In the genomic region with DNA sequence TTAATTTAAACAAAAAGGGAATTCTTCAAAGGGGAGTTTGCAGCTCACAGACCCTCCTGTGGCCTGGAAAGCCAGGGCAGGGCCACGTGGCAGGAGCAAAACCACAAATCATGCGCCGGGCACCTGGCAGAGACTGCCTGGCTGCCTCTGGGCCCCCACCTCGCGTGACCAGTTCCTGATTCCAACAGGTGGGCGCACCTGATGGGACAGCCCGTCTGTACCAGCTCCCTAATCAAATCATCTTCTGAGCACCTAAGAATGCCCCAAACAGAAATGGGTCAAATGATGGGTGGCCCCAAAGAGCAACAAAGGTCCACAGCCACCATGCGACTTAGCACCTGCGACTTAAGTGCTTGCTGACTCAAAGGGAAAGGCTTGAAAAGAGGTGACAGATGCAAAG, we compare ENCODE assay signal across 23 cellular contexts.
"Had no signal": no experiment of that assay in that cellular context is flagged by ENCODE, and none has a peak within 500 bp of the region (broad histone marks: within the 10 kb centered on the region; RNA-seq: fewer than 3 reads in every experiment).

No MANE protein-coding gene starts in this region.

- H3K27ac ChIP-seq: brain microvascular endothelial cell, cardiac muscle cell, PC-9, RWPE1 had no signal

- DNase-seq: activated CD4-positive, alpha-beta memory T cell treated with anti-CD3 and anti-CD28 coated beads for 36 hours; activated CD4-positive, alpha-beta T cell treated with anti-CD3 and anti-CD28 coated beads for 36 hours; activated CD4-positive, alpha-beta T cell treated with anti-CD3 and anti-CD28 coated beads, Interleukin-2, amount 50 U/mL, for 1 hour; activated CD8-positive, alpha-beta memory T cell treated with anti-CD3 and anti-CD28 coated beads, Interleukin-2, amount 10 ng/mL, durations not matched to agents 7 days and 5 days; activated gamma-delta T cell treated with Interleukin-2 at 50 U/mL for 16 hours; activated naive CD4-positive, alpha-beta T cell treated with anti-CD3 and anti-CD28 coated beads, Interleukin-2, amount 10 ng/mL, durations not matched to agents 7 days and 5 days; activated naive CD8-positive, alpha-beta T cell treated with anti-CD3 and anti-CD28 coated beads, Interleukin-2, amount 50 U/mL, for 24 hours; activated T-cell treated with anti-CD3 and anti-CD28 coated beads, Interleukin-2, amount 50 U/mL, for 1 hour; activated T-cell treated with anti-CD3 and anti-CD28 coated beads, Interleukin-2, amount 50 U/mL, for 72 hours; aorta; brain microvascular endothelial cell; Kasumi-1; KG1; MG63; NCI-H1436 treated with DMSO at 0.1 percent for 48 hours; NCI-H2029; NCI-H524 treated with DMSO at 0.1 percent for 48 hours; PC-9 had no signal

- H3K9me3 ChIP-seq: MG63 had no signal

- H2AFZ ChIP-seq: PC-9 had no signal

- H3K36me3 ChIP-seq: brain microvascular endothelial cell had no signal

- H3K27me3 ChIP-seq: brain microvascular endothelial cell, cardiac muscle cell, MG63 had no signal

- H3K4me3 ChIP-seq: cardiac muscle cell, MG63, PC-9 had no signal

- H3K4me2 ChIP-seq: PC-9 had no signal

- ATAC-seq: activated CD4-positive, alpha-beta T cell treated with anti-CD3 and anti-CD28 coated beads for 36 hours; activated CD4-positive, CD25-positive, alpha-beta regulatory T cell treated with anti-CD3 and anti-CD28 coated beads, Interleukin-2, amount 50 U/mL, for 24 hours; activated CD8-positive, alpha-beta memory T cell treated with anti-CD3 and anti-CD28 coated beads, Interleukin-2, amount 10 ng/mL, durations not matched to agents 7 days and 5 days; activated naive CD8-positive, alpha-beta T cell treated with anti-CD3 and anti-CD28 coated beads, Interleukin-2, amount 50 U/mL, for 24 hours; activated T-cell treated with anti-CD3 and anti-CD28 coated beads, Interleukin-2, amount 50 U/mL, for 72 hours; Right ventricle myocardium inferior; WTC11 had no signal
